1 cellular context compared by ENCODE assay signal in genomic region chr3:17995769-17996168, GRCh38.
TF ChIP-seq lines count a peak whose summit lies in the region.

No MANE protein-coding gene starts in this region.

TF ChIP-seq in K562, 482 proteins besides CTCF, POLR2A, EP300 and RAD21 (continued from another document):
- TF ChIP-seq, protein P1, sequence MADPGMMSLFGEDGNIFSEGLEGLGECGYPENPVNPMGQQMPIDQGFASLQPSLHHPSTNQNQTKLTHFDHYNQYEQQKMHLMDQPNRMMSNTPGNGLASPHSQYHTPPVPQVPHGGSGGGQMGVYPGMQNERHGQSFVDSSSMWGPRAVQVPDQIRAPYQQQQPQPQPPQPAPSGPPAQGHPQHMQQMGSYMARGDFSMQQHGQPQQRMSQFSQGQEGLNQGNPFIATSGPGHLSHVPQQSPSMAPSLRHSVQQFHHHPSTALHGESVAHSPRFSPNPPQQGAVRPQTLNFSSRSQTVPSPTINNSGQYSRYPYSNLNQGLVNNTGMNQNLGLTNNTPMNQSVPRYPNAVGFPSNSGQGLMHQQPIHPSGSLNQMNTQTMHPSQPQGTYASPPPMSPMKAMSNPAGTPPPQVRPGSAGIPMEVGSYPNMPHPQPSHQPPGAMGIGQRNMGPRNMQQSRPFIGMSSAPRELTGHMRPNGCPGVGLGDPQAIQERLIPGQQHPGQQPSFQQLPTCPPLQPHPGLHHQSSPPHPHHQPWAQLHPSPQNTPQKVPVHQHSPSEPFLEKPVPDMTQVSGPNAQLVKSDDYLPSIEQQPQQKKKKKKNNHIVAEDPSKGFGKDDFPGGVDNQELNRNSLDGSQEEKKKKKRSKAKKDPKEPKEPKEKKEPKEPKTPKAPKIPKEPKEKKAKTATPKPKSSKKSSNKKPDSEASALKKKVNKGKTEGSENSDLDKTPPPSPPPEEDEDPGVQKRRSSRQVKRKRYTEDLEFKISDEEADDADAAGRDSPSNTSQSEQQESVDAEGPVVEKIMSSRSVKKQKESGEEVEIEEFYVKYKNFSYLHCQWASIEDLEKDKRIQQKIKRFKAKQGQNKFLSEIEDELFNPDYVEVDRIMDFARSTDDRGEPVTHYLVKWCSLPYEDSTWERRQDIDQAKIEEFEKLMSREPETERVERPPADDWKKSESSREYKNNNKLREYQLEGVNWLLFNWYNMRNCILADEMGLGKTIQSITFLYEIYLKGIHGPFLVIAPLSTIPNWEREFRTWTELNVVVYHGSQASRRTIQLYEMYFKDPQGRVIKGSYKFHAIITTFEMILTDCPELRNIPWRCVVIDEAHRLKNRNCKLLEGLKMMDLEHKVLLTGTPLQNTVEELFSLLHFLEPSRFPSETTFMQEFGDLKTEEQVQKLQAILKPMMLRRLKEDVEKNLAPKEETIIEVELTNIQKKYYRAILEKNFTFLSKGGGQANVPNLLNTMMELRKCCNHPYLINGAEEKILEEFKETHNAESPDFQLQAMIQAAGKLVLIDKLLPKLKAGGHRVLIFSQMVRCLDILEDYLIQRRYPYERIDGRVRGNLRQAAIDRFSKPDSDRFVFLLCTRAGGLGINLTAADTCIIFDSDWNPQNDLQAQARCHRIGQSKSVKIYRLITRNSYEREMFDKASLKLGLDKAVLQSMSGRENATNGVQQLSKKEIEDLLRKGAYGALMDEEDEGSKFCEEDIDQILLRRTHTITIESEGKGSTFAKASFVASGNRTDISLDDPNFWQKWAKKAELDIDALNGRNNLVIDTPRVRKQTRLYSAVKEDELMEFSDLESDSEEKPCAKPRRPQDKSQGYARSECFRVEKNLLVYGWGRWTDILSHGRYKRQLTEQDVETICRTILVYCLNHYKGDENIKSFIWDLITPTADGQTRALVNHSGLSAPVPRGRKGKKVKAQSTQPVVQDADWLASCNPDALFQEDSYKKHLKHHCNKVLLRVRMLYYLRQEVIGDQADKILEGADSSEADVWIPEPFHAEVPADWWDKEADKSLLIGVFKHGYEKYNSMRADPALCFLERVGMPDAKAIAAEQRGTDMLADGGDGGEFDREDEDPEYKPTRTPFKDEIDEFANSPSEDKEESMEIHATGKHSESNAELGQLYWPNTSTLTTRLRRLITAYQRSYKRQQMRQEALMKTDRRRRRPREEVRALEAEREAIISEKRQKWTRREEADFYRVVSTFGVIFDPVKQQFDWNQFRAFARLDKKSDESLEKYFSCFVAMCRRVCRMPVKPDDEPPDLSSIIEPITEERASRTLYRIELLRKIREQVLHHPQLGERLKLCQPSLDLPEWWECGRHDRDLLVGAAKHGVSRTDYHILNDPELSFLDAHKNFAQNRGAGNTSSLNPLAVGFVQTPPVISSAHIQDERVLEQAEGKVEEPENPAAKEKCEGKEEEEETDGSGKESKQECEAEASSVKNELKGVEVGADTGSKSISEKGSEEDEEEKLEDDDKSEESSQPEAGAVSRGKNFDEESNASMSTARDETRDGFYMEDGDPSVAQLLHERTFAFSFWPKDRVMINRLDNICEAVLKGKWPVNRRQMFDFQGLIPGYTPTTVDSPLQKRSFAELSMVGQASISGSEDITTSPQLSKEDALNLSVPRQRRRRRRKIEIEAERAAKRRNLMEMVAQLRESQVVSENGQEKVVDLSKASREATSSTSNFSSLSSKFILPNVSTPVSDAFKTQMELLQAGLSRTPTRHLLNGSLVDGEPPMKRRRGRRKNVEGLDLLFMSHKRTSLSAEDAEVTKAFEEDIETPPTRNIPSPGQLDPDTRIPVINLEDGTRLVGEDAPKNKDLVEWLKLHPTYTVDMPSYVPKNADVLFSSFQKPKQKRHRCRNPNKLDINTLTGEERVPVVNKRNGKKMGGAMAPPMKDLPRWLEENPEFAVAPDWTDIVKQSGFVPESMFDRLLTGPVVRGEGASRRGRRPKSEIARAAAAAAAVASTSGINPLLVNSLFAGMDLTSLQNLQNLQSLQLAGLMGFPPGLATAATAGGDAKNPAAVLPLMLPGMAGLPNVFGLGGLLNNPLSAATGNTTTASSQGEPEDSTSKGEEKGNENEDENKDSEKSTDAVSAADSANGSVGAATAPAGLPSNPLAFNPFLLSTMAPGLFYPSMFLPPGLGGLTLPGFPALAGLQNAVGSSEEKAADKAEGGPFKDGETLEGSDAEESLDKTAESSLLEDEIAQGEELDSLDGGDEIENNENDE (IDR thresholded peaks at IDR 0.05; ENCODE audit: low read depth, low read length) = no peak
- TF ChIP-seq FOXJ2 (tag; IDR thresholded peaks at IDR 0.05) (no peak), ZNF592 (IDR thresholded peaks at IDR 0.05) (no peak), ATF3 (IDR thresholded peaks at IDR 0.05) (no peak), ATF3 (CRISPR knock-in tag; conservative IDR thresholded peaks at IDR 0.05) (no peak), ZNF830 (CRISPR knock-in tag; IDR thresholded peaks at IDR 0.05) (no peak), HMGN3 (IDR thresholded peaks at IDR 0.05; ENCODE audit: borderline replicate concordance, extremely low read depth, insufficient read length, low read depth, low read length) (no peak), BHLHE40 (IDR thresholded peaks at IDR 0.05; ENCODE audit: low read length) (no peak), NR2F6 (CRISPR knock-in tag; IDR thresholded peaks at IDR 0.05) (no peak), KHSRP (IDR thresholded peaks at IDR 0.05) (no peak)
- TF ChIP-seq, protein P2, sequence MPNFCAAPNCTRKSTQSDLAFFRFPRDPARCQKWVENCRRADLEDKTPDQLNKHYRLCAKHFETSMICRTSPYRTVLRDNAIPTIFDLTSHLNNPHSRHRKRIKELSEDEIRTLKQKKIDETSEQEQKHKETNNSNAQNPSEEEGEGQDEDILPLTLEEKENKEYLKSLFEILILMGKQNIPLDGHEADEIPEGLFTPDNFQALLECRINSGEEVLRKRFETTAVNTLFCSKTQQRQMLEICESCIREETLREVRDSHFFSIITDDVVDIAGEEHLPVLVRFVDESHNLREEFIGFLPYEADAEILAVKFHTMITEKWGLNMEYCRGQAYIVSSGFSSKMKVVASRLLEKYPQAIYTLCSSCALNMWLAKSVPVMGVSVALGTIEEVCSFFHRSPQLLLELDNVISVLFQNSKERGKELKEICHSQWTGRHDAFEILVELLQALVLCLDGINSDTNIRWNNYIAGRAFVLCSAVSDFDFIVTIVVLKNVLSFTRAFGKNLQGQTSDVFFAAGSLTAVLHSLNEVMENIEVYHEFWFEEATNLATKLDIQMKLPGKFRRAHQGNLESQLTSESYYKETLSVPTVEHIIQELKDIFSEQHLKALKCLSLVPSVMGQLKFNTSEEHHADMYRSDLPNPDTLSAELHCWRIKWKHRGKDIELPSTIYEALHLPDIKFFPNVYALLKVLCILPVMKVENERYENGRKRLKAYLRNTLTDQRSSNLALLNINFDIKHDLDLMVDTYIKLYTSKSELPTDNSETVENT (CRISPR knock-in tag; IDR thresholded peaks at IDR 0.05) = no peak
